In genomic region chr7:103636153-103636552, GRCh38 we compare ENCODE assay signal across 15 cellular contexts.
DNase-seq lines count a peak whose midpoint lies in the region; ATAC-seq and TF ChIP-seq lines count a peak whose summit lies in the region.
"Had no signal": no experiment of that assay in that cellular context is flagged by ENCODE, and none has a peak within 500 bp of the region (broad histone marks: within the 10 kb centered on the region; RNA-seq: fewer than 3 reads in every experiment).

No MANE protein-coding gene starts in this region.

- peak overlapping the region; percentile 50 for H3K4me2 ChIP-seq in PC-3 (ENCODE audit: low read length)

- TF ChIP-seq RAD21 in liver (IDR thresholded peaks at IDR 0.05), result no peak

- H3K4me3 ChIP-seq in PC-3 (ENCODE audit: low read length) (no peak overlapping the region), choroid plexus epithelial cell (ENCODE audit: low read depth, low read length) (no peak overlapping the region), liver (ENCODE audit: low read depth in 1 of 3, low read length in 3 of 3) (no peak overlapping the region)
- H3K4me3 ChIP-seq: SK-N-MC, skin epidermis, uterus had no signal

- intact Hi-C loops in PC-3 (cut with micrococcal nuclease), result loop anchor here (2.0 to 5.0 kb wide), 2 partner anchors 25 to 64 kb away; no protein-coding TSS in a partner anchor

- POLR2A ChIA-PET in PC-3 (lab: Charles Lee; ENCODE audit: unreplicated experiment), result no interaction called here

- no peaks in the 10 kb centered on the region for H3K9me3 ChIP-seq in PC-3 (ENCODE audit: low read length)
- H3K9me3 ChIP-seq in liver (ENCODE audit: control insufficient read depth in 4 of 4, low read length in 3 of 4), result no peaks in the 10 kb centered on the region
- H3K9me3 ChIP-seq: uterus had no signal

- CTCF ChIA-PET in PC-3 (lab: Charles Lee), result no interaction called here

- peak; percentile 1 for DNase-seq in ELF-1 (ENCODE audit: low read depth, low spot score)
- DNase-seq in PC-3, result peak; percentile 43
- peak; percentile 33 for DNase-seq in choroid plexus epithelial cell (ENCODE audit: low read depth)
- DNase-seq in NCI-H1930 (lab: John Stamatoyannopoulos, UW), result no peak
- DNase-seq in NCI-H524 treated with DMSO at 0.1 percent for 48 hours (lab: John Stamatoyannopoulos, UW), result no peak
- DNase-seq in activated T-cell treated with anti-CD3 and anti-CD28 coated beads, Interleukin-2, amount 50 U/mL, for 1 hour, result no peak
- DNase-seq: DMS 273 treated with DMSO at 0.1 percent for 48 hours; foreskin melanocyte; NCI-H1048; stimulated activated naive CD4-positive, alpha-beta T cell; uterus had no signal

- no peak overlapping the region for H2AFZ ChIP-seq in PC-3 (ENCODE audit: low read length)

- no peak for TF ChIP-seq CTCF in PC-3 (conservative IDR thresholded peaks at IDR 0.05; ENCODE audit: low read depth, low read length)
- TF ChIP-seq CTCF in choroid plexus epithelial cell (conservative IDR thresholded peaks at IDR 0.05; ENCODE audit: low read depth, low read length), result no peak
- no peak for TF ChIP-seq CTCF in liver (IDR thresholded peaks at IDR 0.05; ENCODE audit: low read depth, low read length, missing input control)

- no TSS peak for BruUV-seq in PC-3 (replicated peaks; lab: Mats Ljungman, UMichigan)

- no peaks in the 10 kb centered on the region for H3K9me2 ChIP-seq in PC-3 (replicated peaks; ENCODE audit: low read length)

- H3K36me3 ChIP-seq in PC-3 (ENCODE audit: low read depth, low read length), result no peaks in the 10 kb centered on the region
- H3K36me3 ChIP-seq in liver (ENCODE audit: control insufficient read depth in 4 of 4, insufficient read depth in 3 of 4, low read depth in 1 of 4, low read length in 3 of 4), result no peaks in the 10 kb centered on the region
- H3K36me3 ChIP-seq: uterus had no signal

- 80% methylated on average over 5 of the region's 5 CpGs for WGBS in liver

- peaks cover 71% of the 10 kb centered on the region for H3K4me1 ChIP-seq in PC-3 (ENCODE audit: insufficient read depth, low read length)
- no peaks in the 10 kb centered on the region for H3K4me1 ChIP-seq in liver (ENCODE audit: control insufficient read depth in 4 of 4, insufficient read depth in 4 of 4, low read length in 3 of 4)
- H3K4me1 ChIP-seq: uterus had no signal

- H3K27ac ChIP-seq in PC-3 (ENCODE audit: low read length), result peak overlapping the region; percentile 97
- H3K27ac ChIP-seq in liver (ENCODE audit: low read depth in 1 of 2, low read length in 2 of 2), result no peak overlapping the region
- H3K27ac ChIP-seq: SK-N-MC, skin epidermis, uterus had no signal

- H3F3A ChIP-seq in PC-3 (ENCODE audit: low read length, unreplicated experiment), result no peaks in the 10 kb centered on the region

- no peaks in the 10 kb centered on the region for H4K20me1 ChIP-seq in PC-3 (ENCODE audit: low read length)

- H3K79me2 ChIP-seq in PC-3 (ENCODE audit: low read length), result no peaks in the 10 kb centered on the region

- no peaks in the 10 kb centered on the region for H3K27me3 ChIP-seq in PC-3 (ENCODE audit: low read length)
- H3K27me3 ChIP-seq in liver (ENCODE audit: control insufficient read depth in 4 of 4, insufficient read depth in 4 of 4, low read length in 3 of 4), result no peaks in the 10 kb centered on the region
- H3K27me3 ChIP-seq: uterus had no signal

- peak overlapping the region; percentile 28 for H3K9ac ChIP-seq in PC-3 (ENCODE audit: low read length)
- H3K9ac ChIP-seq in liver (ENCODE audit: low read depth in 1 of 2, low read length in 2 of 2), result no peak overlapping the region

- ATAC-seq in PC-3, result no peak
- ATAC-seq in HG02798 (IDR thresholded peaks at IDR 0.05; ENCODE audit: poor library complexity, unreplicated experiment), result no peak

TF ChIP-seq in liver, 16 proteins besides CTCF, POLR2A, EP300 and RAD21:
- TF ChIP-seq REST (IDR thresholded peaks at IDR 0.05), result peak; percentile 95
- TF ChIP-seq YY1 (IDR thresholded peaks at IDR 0.05), result no peak
- no peak for TF ChIP-seq NR2F2 (IDR thresholded peaks at IDR 0.05)
- TF ChIP-seq FOXA2 (IDR thresholded peaks at IDR 0.05), result no peak

Comparison
In these comparisons a context has a peak if more than half of its experiments do, and no peak if none do; other contexts are left out.
1. DNase-seq: peak in ELF-1 (single experiment), PC-3 (single experiment) and choroid plexus epithelial cell (single experiment); none in NCI-H1930 (0 of 2), NCI-H524 treated with DMSO at 0.1 percent for 48 hours (single experiment) and activated T-cell treated with anti-CD3 and anti-CD28 coated beads, Interleukin-2, amount 50 U/mL, for 1 hour (single experiment).